ENCODE assay signal across 1 cellular context in genomic region chr4:105140684-105141490, GRCh38.
A peak's percentile ranks its signal among the peaks of the same experiment; 100 is the strongest.
TF ChIP-seq lines count a peak whose summit lies in the region.

No MANE protein-coding gene starts in this region.

TF ChIP-seq in GM12878, 131 proteins besides CTCF, POLR2A, EP300 and RAD21 (continued from another document):
- TF ChIP-seq CBFB (IDR thresholded peaks at IDR 0.05; ENCODE audit: low read depth) (no peak), BCL11A (IDR thresholded peaks at IDR 0.05; ENCODE audit: low read depth, low read length) (no peak), RFX5 (IDR thresholded peaks at IDR 0.05; ENCODE audit: low read depth, low read length) (no peak), EED (IDR thresholded peaks at IDR 0.05; ENCODE audit: low read depth) (no peak), HCFC1 (IDR thresholded peaks at IDR 0.05; ENCODE audit: low read length) (no peak), TCF12 (IDR thresholded peaks at IDR 0.05; ENCODE audit: low read depth, low read length) (no peak), CHD1 (IDR thresholded peaks at IDR 0.05; ENCODE audit: low read depth, low read length) (no peak), MTA3 (IDR thresholded peaks at IDR 0.05; ENCODE audit: borderline replicate concordance, low read length) (no peak), MYB (IDR thresholded peaks at IDR 0.05; ENCODE audit: borderline replicate concordance, low read depth, low read length) (no peak), JUND (IDR thresholded peaks at IDR 0.05; ENCODE audit: low read depth, low read length) (no peak), PML (IDR thresholded peaks at IDR 0.05; ENCODE audit: low read length) (no peak), ZBED1 (IDR thresholded peaks at IDR 0.05; ENCODE audit: borderline replicate concordance) (no peak), ZNF217 (IDR thresholded peaks at IDR 0.05) (no peak), RB1 (IDR thresholded peaks at IDR 0.05; ENCODE audit: borderline replicate concordance) (no peak), HDAC6 (IDR thresholded peaks at IDR 0.05; ENCODE audit: unreplicated experiment) (no peak), TAF1 (IDR thresholded peaks at IDR 0.05; ENCODE audit: borderline replicate concordance, low read depth, low read length) (no peak), E2F8 (IDR thresholded peaks at IDR 0.05; ENCODE audit: low read depth, partially characterized antibody) (no peak), ZNF207 (IDR thresholded peaks at IDR 0.05; ENCODE audit: borderline replicate concordance) (no peak), TBL1XR1 (IDR thresholded peaks at IDR 0.05; ENCODE audit: low read depth, low read length) (no peak), RELA (IDR thresholded peaks at IDR 0.05; ENCODE audit: borderline replicate concordance, partially characterized antibody) (no peak), NR2F1 (conservative IDR thresholded peaks at IDR 0.05) (peak; percentile 96), POLR2AphosphoS5 (IDR thresholded peaks at IDR 0.05; ENCODE audit: low read length) (no peak), ZZZ3 (IDR thresholded peaks at IDR 0.05; ENCODE audit: control insufficient read depth, insufficient read length, low read depth) (no peak), IKZF1 (conservative IDR thresholded peaks at IDR 0.05) (no peak), ZNF384 (IDR thresholded peaks at IDR 0.05; ENCODE audit: borderline replicate concordance, low read depth, low read length) (no peak), STAT3 (IDR thresholded peaks at IDR 0.05; ENCODE audit: low read depth, low read length) (no peak), CREB1 (IDR thresholded peaks at IDR 0.05; ENCODE audit: low read depth) (no peak), SIX5 (IDR thresholded peaks at IDR 0.05; ENCODE audit: low read depth, low read length, severe bottlenecking) (no peak), SIN3A (IDR thresholded peaks at IDR 0.05; ENCODE audit: low read depth, low read length) (no peak), ZNF274 (IDR thresholded peaks at IDR 0.05; ENCODE audit: insufficient read depth, insufficient read length) (no peak)
- TF ChIP-seq, protein P1, sequence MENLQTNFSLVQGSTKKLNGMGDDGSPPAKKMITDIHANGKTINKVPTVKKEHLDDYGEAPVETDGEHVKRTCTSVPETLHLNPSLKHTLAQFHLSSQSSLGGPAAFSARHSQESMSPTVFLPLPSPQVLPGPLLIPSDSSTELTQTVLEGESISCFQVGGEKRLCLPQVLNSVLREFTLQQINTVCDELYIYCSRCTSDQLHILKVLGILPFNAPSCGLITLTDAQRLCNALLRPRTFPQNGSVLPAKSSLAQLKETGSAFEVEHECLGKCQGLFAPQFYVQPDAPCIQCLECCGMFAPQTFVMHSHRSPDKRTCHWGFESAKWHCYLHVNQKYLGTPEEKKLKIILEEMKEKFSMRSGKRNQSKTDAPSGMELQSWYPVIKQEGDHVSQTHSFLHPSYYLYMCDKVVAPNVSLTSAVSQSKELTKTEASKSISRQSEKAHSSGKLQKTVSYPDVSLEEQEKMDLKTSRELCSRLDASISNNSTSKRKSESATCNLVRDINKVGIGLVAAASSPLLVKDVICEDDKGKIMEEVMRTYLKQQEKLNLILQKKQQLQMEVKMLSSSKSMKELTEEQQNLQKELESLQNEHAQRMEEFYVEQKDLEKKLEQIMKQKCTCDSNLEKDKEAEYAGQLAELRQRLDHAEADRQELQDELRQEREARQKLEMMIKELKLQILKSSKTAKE (IDR thresholded peaks at IDR 0.05; ENCODE audit: low read depth, poor library complexity, severe bottlenecking) = peak; percentile 36
- TF ChIP-seq, protein P2, sequence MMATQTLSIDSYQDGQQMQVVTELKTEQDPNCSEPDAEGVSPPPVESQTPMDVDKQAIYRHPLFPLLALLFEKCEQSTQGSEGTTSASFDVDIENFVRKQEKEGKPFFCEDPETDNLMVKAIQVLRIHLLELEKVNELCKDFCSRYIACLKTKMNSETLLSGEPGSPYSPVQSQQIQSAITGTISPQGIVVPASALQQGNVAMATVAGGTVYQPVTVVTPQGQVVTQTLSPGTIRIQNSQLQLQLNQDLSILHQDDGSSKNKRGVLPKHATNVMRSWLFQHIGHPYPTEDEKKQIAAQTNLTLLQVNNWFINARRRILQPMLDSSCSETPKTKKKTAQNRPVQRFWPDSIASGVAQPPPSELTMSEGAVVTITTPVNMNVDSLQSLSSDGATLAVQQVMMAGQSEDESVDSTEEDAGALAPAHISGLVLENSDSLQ (IDR thresholded peaks at IDR 0.05) = peak; percentile 45; the same call in 1 of the 2 replicates
